1 cellular context compared by ENCODE assay signal in genomic region chr6:105591053-105591452, GRCh38.
TF ChIP-seq lines count a peak whose summit lies in the region.

No MANE protein-coding gene starts in this region.

TF ChIP-seq in SK-N-SH treated with all-trans-retinoic acid at 6 μM for 48 hours, 23 proteins besides CTCF, POLR2A, EP300 and RAD21 (continued from another document):
- TF ChIP-seq TSHZ2 (CRISPR knock-in tag; IDR thresholded peaks at IDR 0.05) (no peak), ZNF8 (CRISPR knock-in tag; IDR thresholded peaks at IDR 0.05) (no peak), GLIS3 (CRISPR knock-in tag; IDR thresholded peaks at IDR 0.05) (no peak), TCF4 (CRISPR knock-in tag; IDR thresholded peaks at IDR 0.05; ENCODE audit: borderline replicate concordance) (no peak), ZNF70 (CRISPR knock-in tag; IDR thresholded peaks at IDR 0.05) (no peak)
TF ChIP-seq in SK-N-SH treated with all-trans-retinoic acid at 6 μM for 48 hours: peak in this region for 0.
